Comparison of ENCODE assay signal across 15 cellular contexts in the genomic region with DNA sequence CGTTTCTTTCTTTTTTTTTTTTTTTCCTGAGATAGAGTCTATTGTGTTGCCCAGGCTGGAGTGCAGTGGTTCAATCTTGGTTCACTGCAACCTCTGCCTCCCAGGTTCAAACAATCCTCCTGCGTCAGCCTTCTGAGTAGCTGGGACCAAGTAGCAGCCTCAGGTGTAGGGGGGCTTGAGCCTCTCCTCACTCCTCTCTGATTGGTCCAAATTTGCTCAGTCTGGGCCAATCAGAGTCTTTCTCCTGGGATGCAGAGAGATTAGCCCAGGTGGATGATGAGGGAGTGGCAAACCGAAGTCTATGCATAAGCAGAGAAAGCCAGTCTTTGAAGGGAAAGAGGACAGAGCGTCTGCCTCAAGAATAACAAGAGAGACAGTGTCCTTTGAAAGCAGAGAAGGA.
A peak's percentile ranks its signal among the peaks of the same experiment; 100 is the strongest.
DNase-seq lines count a peak whose midpoint lies in the region; ATAC-seq and TF ChIP-seq lines count a peak whose summit lies in the region.
"Had no signal": no experiment of that assay in that cellular context is flagged by ENCODE, and none has a peak within 500 bp of the region (broad histone marks: within the 10 kb centered on the region; RNA-seq: fewer than 3 reads in every experiment).

No MANE protein-coding gene starts in this region.

- H3K4me3 Mint-ChIP-seq in effector memory CD8-positive, alpha-beta T cell = no peak overlapping the region
- no peak overlapping the region for H3K4me3 Mint-ChIP-seq in Calu3 (ENCODE audit: low read depth, unreplicated experiment)
- H3K4me3 Mint-ChIP-seq: CD4-positive, alpha-beta T cell; IgD-negative memory B cell had no signal

- H4K8ac ChIP-seq in trophoblast cell (ENCODE audit: low read depth, low read length) = no peak overlapping the region

- H3K9me3 ChIP-seq in HCT116 (ENCODE audit: control insufficient read depth in 1 of 2, insufficient read depth in 1 of 2, low read depth in 1 of 2, low read length in 2 of 2) = no peaks in the 10 kb centered on the region
- no peaks in the 10 kb centered on the region for H3K9me3 ChIP-seq in aorta (ENCODE audit: control insufficient read depth, low read length)
- H3K9me3 ChIP-seq in trophoblast cell (ENCODE audit: insufficient read depth, low read depth, low read length) = no peaks in the 10 kb centered on the region

- CTCF ChIA-PET in HCT116 (lab: Charles Lee) = no interaction called here
- CTCF ChIA-PET in Calu3 (lab: Charles Lee) = no interaction called here

- H3K4me2 ChIP-seq in HCT116 (ENCODE audit: low read length) = no peak overlapping the region
- H3K4me2 ChIP-seq in trophoblast cell (ENCODE audit: low read length) = no peak overlapping the region

- TF ChIP-seq RAD21 in HCT116 (IDR thresholded peaks at IDR 0.05; ENCODE audit: low read depth) = no peak

- H3K14ac ChIP-seq in trophoblast cell (ENCODE audit: low read length) = no peak overlapping the region

- peaks cover 2% of the 10 kb centered on the region for H3K36me3 Mint-ChIP-seq in effector memory CD8-positive, alpha-beta T cell (ENCODE audit: insufficient read depth)
- no peaks in the 10 kb centered on the region for H3K36me3 Mint-ChIP-seq in Calu3 (ENCODE audit: insufficient read depth, unreplicated experiment)
- H3K36me3 Mint-ChIP-seq: IgD-negative memory B cell had no signal

- no TSS peak for BruUV-seq in HCT116 (replicated peaks; lab: Mats Ljungman, UMichigan)
- BruUV-seq in Calu3 (replicated peaks; lab: Mats Ljungman, UMichigan) = no TSS peak

- no peaks in the 10 kb centered on the region for H3K27me3 Mint-ChIP-seq in effector memory CD8-positive, alpha-beta T cell
- peaks cover 30% of the 10 kb centered on the region for H3K27me3 Mint-ChIP-seq in Calu3 (ENCODE audit: unreplicated experiment)
- H3K27me3 Mint-ChIP-seq: CD4-positive, alpha-beta T cell; IgD-negative memory B cell had no signal

- no peak overlapping the region for H2AK5ac ChIP-seq in trophoblast cell (ENCODE audit: low read length)

- intact Hi-C loops in HCT116 (cut with micrococcal nuclease) (no loop called here), aorta (cut with DNase I) (no loop called here), Calu3 (cut with micrococcal nuclease; ENCODE audit: unreplicated experiment) (no loop called here)

- H4K12ac ChIP-seq in trophoblast cell (ENCODE audit: low read depth, low read length) = no peak overlapping the region

- POLR2A ChIA-PET in HCT116 (lab: Charles Lee) = no interaction called here

- H3K27me3 ChIP-seq in HCT116 (ENCODE audit: insufficient read depth, low read length) (no peaks in the 10 kb centered on the region), aorta (ENCODE audit: control insufficient read depth in 1 of 2, insufficient read depth in 2 of 2, low read length in 1 of 2) (no peaks in the 10 kb centered on the region), trophoblast cell (ENCODE audit: insufficient read depth, low read length) (no peaks in the 10 kb centered on the region)

- no peak overlapping the region for H2BK12ac ChIP-seq in trophoblast cell (ENCODE audit: low read length)

- H3K36me3 ChIP-seq in HCT116 (ENCODE audit: control insufficient read depth in 1 of 2, insufficient read depth in 2 of 2, low read length in 2 of 2) = no peaks in the 10 kb centered on the region
- H3K36me3 ChIP-seq in aorta (ENCODE audit: control insufficient read depth in 1 of 2, insufficient read depth in 2 of 2, low read length in 1 of 2) = no peaks in the 10 kb centered on the region
- no peaks in the 10 kb centered on the region for H3K36me3 ChIP-seq in trophoblast cell (ENCODE audit: control insufficient read depth in 1 of 2, insufficient read depth in 2 of 2, low read length in 2 of 2)

- H2AFZ ChIP-seq in HCT116 (ENCODE audit: low read depth, low read length, poor library complexity, severe bottlenecking) (no peak overlapping the region), trophoblast cell (ENCODE audit: insufficient read depth, low read length, poor library complexity) (no peak overlapping the region)

- H3K9me3 Mint-ChIP-seq in effector memory CD8-positive, alpha-beta T cell = no peaks in the 10 kb centered on the region
- no peaks in the 10 kb centered on the region for H3K9me3 Mint-ChIP-seq in Calu3 (ENCODE audit: low read depth, unreplicated experiment)
- H3K9me3 Mint-ChIP-seq: CD4-positive, alpha-beta T cell had no signal

- H3K4me3 ChIP-seq in HCT116 (replicated peaks in 1 of 2; ENCODE audit: low read depth in 1 of 2, low read length in 2 of 2) (no peak overlapping the region), aorta (ENCODE audit: low read length in 2 of 2) (no peak overlapping the region), trophoblast cell (ENCODE audit: low read depth, low read length) (no peak overlapping the region)

- H3K18ac ChIP-seq in trophoblast cell (ENCODE audit: low read length) = no peak overlapping the region

- TF ChIP-seq CTCF in HCT116 (IDR thresholded peaks at IDR 0.05 in 2 of 3, conservative IDR thresholded peaks at IDR 0.05 in 1 of 3; ENCODE audit: borderline replicate concordance in 1 of 3, insufficient read depth in 1 of 3, low read depth in 2 of 3, low read length in 2 of 3) (no peak), Calu3 (IDR thresholded peaks at IDR 0.05; ENCODE audit: unreplicated experiment) (no peak)

- no peaks in the 10 kb centered on the region for H3K79me1 ChIP-seq in trophoblast cell (ENCODE audit: low read length)

- ATAC-seq in HCT116 (peak; percentile 38; the same call in 1 of the 2 replicates), aorta (ENCODE audit: low FRiP score) (peak; percentile 15)
- no peak for ATAC-seq in effector memory CD8-positive, alpha-beta T cell (replicated peaks)

- no peak overlapping the region for H3K4ac ChIP-seq in trophoblast cell (ENCODE audit: low read depth, low read length)

- H4K91ac ChIP-seq in trophoblast cell (ENCODE audit: low read depth, low read length) = no peak overlapping the region

- no peaks in the 10 kb centered on the region for H3K9me2 ChIP-seq in HCT116 (ENCODE audit: insufficient read depth)

- no peaks in the 10 kb centered on the region for H3K4me1 Mint-ChIP-seq in effector memory CD8-positive, alpha-beta T cell (ENCODE audit: low read depth in 2 of 2)
- no peaks in the 10 kb centered on the region for H3K4me1 Mint-ChIP-seq in Calu3 (ENCODE audit: low read depth, unreplicated experiment)

- peak overlapping the region; percentile 12 to 60 for H3K27ac Mint-ChIP-seq in effector memory CD8-positive, alpha-beta T cell
- no peak overlapping the region for H3K27ac Mint-ChIP-seq in Calu3 (ENCODE audit: unreplicated experiment)
- H3K27ac Mint-ChIP-seq: CD4-positive, alpha-beta T cell had no signal

- DNase-seq in NCI-H2227 (lab: John Stamatoyannopoulos, UW; ENCODE audit: unreplicated experiment) = peak; percentile 10
- DNase-seq in NCI-H2227 treated with DMSO at 0.1 percent for 48 hours (lab: John Stamatoyannopoulos, UW) = no peak
- no peak for DNase-seq in HCT116 (ENCODE audit: low read depth, low spot score)
- no peak for DNase-seq in effector memory CD8-positive, alpha-beta T cell
- DNase-seq in aorta = no peak
- DNase-seq in DMS114 treated with DMSO at 0.1 percent for 48 hours (lab: John Stamatoyannopoulos, UW; ENCODE audit: unreplicated experiment) = no peak
- DNase-seq in Calu3 = no peak
- DNase-seq in trophoblast cell = no peak
- DNase-seq: 8988T; AML-193; C1 segment of cervical spinal cord; CD4-positive, alpha-beta T cell; DND-41; GDM1 had no signal

- no peaks in the 10 kb centered on the region for H4K20me1 ChIP-seq in HCT116 (ENCODE audit: insufficient read depth)

- 79 to 86% methylated on average over 4 of the region's 4 CpGs for WGBS in aorta, 2 donors
- no CpG with 5 or more reads among the region's 4 CpGs for WGBS in trophoblast cell (ENCODE audit: extremely low coverage, insufficient coverage, insufficient read length)

- no peak for TF ChIP-seq POLR2A in HCT116 (IDR thresholded peaks at IDR 0.05; ENCODE audit: borderline replicate concordance, extremely low read depth, insufficient read depth, insufficient read length)

- no peak overlapping the region for H3K27ac ChIP-seq in HCT116 (ENCODE audit: low read depth, low read length)
- no peak overlapping the region for H3K27ac ChIP-seq in aorta (ENCODE audit: low read depth in 1 of 2, low read length in 2 of 2)
- H3K27ac ChIP-seq in trophoblast cell (ENCODE audit: low read depth, low read length) = no peak overlapping the region

- H3K79me2 ChIP-seq in HCT116 (ENCODE audit: insufficient read depth, low read length) (no peaks in the 10 kb centered on the region), trophoblast cell (ENCODE audit: control insufficient read depth, insufficient read depth, low read length, poor library complexity) (no peaks in the 10 kb centered on the region)

- no peak overlapping the region for H3K9ac ChIP-seq in HCT116 (ENCODE audit: low read length)
- no peak overlapping the region for H3K9ac ChIP-seq in trophoblast cell (ENCODE audit: low read length)

- RAD21 ChIA-PET in HCT116 (lab: Charles Lee; ENCODE audit: low non-redundant PET in 1 of 2, low total read pairs in 2 of 2, uncharacterized antibody in 2 of 2, unreplicated experiment in 2 of 2) = no interaction called here

- no peak overlapping the region for H2BK5ac ChIP-seq in trophoblast cell (ENCODE audit: low read depth, low read length, poor library complexity)

- H3K4me1 ChIP-seq in HCT116 (ENCODE audit: control insufficient read depth in 1 of 2, insufficient read depth in 2 of 2, low read length in 2 of 2) (no peaks in the 10 kb centered on the region; a peak in 1 of 4 replicates), aorta (ENCODE audit: control insufficient read depth in 1 of 2, insufficient read depth in 2 of 2, low read length in 2 of 2) (no peaks in the 10 kb centered on the region), trophoblast cell (ENCODE audit: control insufficient read depth in 1 of 2, insufficient read depth in 2 of 2, low read length in 2 of 2) (no peaks in the 10 kb centered on the region)

- H2BK120ac ChIP-seq in trophoblast cell (ENCODE audit: insufficient read depth, low read length, poor library complexity) = no peak overlapping the region

- no peak overlapping the region for H3K23ac ChIP-seq in trophoblast cell (ENCODE audit: low read length)

TF ChIP-seq in HCT116, 20 proteins besides CTCF, POLR2A, EP300 and RAD21:
- no peak for TF ChIP-seq EGR1 (IDR thresholded peaks at IDR 0.05; ENCODE audit: low read depth)
